In the genomic region with DNA sequence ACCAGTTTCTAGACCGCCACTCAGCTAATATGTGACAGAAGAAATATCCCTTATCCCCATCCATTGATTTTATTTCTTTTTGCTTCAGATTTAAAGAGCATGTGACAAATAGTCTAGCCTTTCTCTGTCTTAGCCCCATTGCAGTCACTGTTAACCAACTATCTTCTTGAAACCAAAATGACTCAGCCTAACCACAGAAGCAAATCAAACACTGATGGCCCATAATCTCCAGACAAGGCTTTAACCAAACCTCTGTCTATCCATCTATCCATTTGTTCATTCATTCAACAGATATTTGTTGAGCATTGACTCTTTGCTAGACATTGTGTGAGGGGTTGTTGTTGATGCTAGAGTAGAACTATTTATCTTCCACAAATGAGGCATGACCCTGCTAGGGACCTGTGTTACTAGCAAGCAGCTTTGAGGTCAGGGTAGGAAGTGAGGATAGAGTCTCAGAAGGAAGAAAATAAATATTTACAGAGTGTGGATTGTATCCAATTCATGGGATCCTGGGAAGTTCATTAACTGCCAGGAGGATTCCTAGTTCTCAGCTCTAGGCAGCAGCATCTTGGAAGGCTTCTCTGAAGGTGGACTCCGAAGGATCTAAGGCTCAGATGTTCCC, we compare ENCODE assay signal across 10 cellular contexts. TPM values are rescaled to one million over a fixed set of nuclear protein-coding genes. Genes with fewer than 3 reads are reported as not detected.
DNase-seq lines count a peak whose midpoint lies in the region; ATAC-seq and TF ChIP-seq lines count a peak whose summit lies in the region.
"Had no signal": no experiment of that assay in that cellular context is flagged by ENCODE, and none has a peak within 500 bp of the region (broad histone marks: within the 10 kb centered on the region; RNA-seq: fewer than 3 reads in every experiment).

No MANE protein-coding gene starts in this region.

- TF ChIP-seq CTCF in GM20000 (IDR thresholded peaks at IDR 0.05; ENCODE audit: extremely low read depth, missing control alignments) (no peak), CD14-positive monocyte (IDR thresholded peaks at IDR 0.05) (no peak), nephron progenitor cell (IDR thresholded peaks at IDR 0.05) (no peak)

- H3K27me3 Mint-ChIP-seq in activated naive CD8-positive, alpha-beta T cell treated with anti-CD3 and anti-CD28 coated beads, Interleukin-2, amount 50 U/mL, for 24 hours: no peaks in the 10 kb centered on the region
- H3K27me3 Mint-ChIP-seq in CD14-positive monocyte (ENCODE audit: low read depth in 3 of 3) (peaks cover 0 to 7% (median 0%) of the 10 kb centered on the region in 3 donors), nephron progenitor cell (ENCODE audit: low read depth, poor library complexity) (no peaks in the 10 kb centered on the region)

- peaks cover 15% of the 10 kb centered on the region for H3K4me1 Mint-ChIP-seq in activated naive CD8-positive, alpha-beta T cell treated with anti-CD3 and anti-CD28 coated beads, Interleukin-2, amount 50 U/mL, for 24 hours
- H3K4me1 Mint-ChIP-seq in CD14-positive monocyte (peaks cover 15% of the 10 kb centered on the region), nephron progenitor cell (peaks cover 5% of the 10 kb centered on the region)
- H3K4me1 Mint-ChIP-seq: WTC11 had no signal

- peak overlapping the region; percentile 10 for H3K4me3 Mint-ChIP-seq in activated naive CD8-positive, alpha-beta T cell treated with anti-CD3 and anti-CD28 coated beads, Interleukin-2, amount 50 U/mL, for 24 hours
- H3K4me3 Mint-ChIP-seq in CD14-positive monocyte (no peak overlapping the region), nephron progenitor cell (no peak overlapping the region)
- H3K4me3 Mint-ChIP-seq: WTC11 had no signal

- peak overlapping the region; percentile 83 for H3K27ac Mint-ChIP-seq in activated naive CD8-positive, alpha-beta T cell treated with anti-CD3 and anti-CD28 coated beads, Interleukin-2, amount 50 U/mL, for 24 hours
- H3K27ac Mint-ChIP-seq in CD14-positive monocyte: peak overlapping the region in 1 of 7 donors; percentile 42
- no peak overlapping the region for H3K27ac Mint-ChIP-seq in nephron progenitor cell
- H3K27ac Mint-ChIP-seq: WTC11 had no signal

- DNase-seq in DMS53 treated with DMSO at 0.1 percent for 48 hours (lab: John Stamatoyannopoulos, UW; ENCODE audit: unreplicated experiment): peak; percentile 32
- peak; percentile 7 for DNase-seq in GM20000 (ENCODE audit: low spot score)
- DNase-seq in activated naive CD8-positive, alpha-beta T cell treated with anti-CD3 and anti-CD28 coated beads, Interleukin-2, amount 50 U/mL, for 24 hours: no peak
- no peak for DNase-seq in CD14-positive monocyte (ENCODE audit: low spot score)
- no peak for DNase-seq in NCI-H1105 treated with DMSO at 0.1 percent for 48 hours (lab: John Stamatoyannopoulos, UW)
- no peak for DNase-seq in nephron progenitor cell
- DNase-seq in KG1 (lab: John Stamatoyannopoulos, UW): no peak
- DNase-seq: DMS79 treated with DMSO at 0.1 percent for 48 hours had no signal

- peaks cover 37% of the 10 kb centered on the region for H3K36me3 Mint-ChIP-seq in activated naive CD8-positive, alpha-beta T cell treated with anti-CD3 and anti-CD28 coated beads, Interleukin-2, amount 50 U/mL, for 24 hours (ENCODE audit: low read depth)
- H3K36me3 Mint-ChIP-seq in CD14-positive monocyte: peaks cover 24 to 29% of the 10 kb centered on the region in 2 donors
- peaks cover 71% of the 10 kb centered on the region for H3K36me3 Mint-ChIP-seq in nephron progenitor cell (ENCODE audit: low read depth)

- intact Hi-C loops in CD14-positive monocyte (cut with micrococcal nuclease): no loop called here

- peak; percentile 96 for ATAC-seq in HG03139 (IDR thresholded peaks at IDR 0.05; ENCODE audit: unreplicated experiment)
- ATAC-seq in activated naive CD8-positive, alpha-beta T cell treated with anti-CD3 and anti-CD28 coated beads, Interleukin-2, amount 50 U/mL, for 24 hours: peak; percentile 91
- ATAC-seq: WTC11 had no signal

- H3K9me3 Mint-ChIP-seq in activated naive CD8-positive, alpha-beta T cell treated with anti-CD3 and anti-CD28 coated beads, Interleukin-2, amount 50 U/mL, for 24 hours: no peaks in the 10 kb centered on the region
- peaks cover 0 to 11% (median 2%) of the 10 kb centered on the region in 7 donors for H3K9me3 Mint-ChIP-seq in CD14-positive monocyte
- H3K9me3 Mint-ChIP-seq in nephron progenitor cell: peaks cover 60% of the 10 kb centered on the region

RNA-seq across cellular contexts. Expression of a gene that starts 22.5 kb away (rescaled TPM):
- 100 to 1,000 TPM; 118 to 163 TPM for polyA plus RNA-seq in CD14-positive monocyte

RNA-seq across cellular contexts. Expression of a gene that starts 22.8 kb away (rescaled TPM):
- 10 to 100 TPM; 64.0 to 80.0 TPM for polyA plus RNA-seq in CD14-positive monocyte

RNA-seq across cellular contexts. Expression of a gene that starts 39.8 kb away (rescaled TPM):
- polyA plus RNA-seq in CD14-positive monocyte: 100 to 1,000 TPM; 833 to 875 TPM

RNA-seq across cellular contexts. Expression of a gene that starts 44.6 kb away (rescaled TPM):
- polyA plus RNA-seq in CD14-positive monocyte: 10 to 100 TPM; 74.1 to 82.9 TPM

RNA-seq across cellular contexts. Expression of a gene that starts 54.7 kb away (rescaled TPM):
- polyA plus RNA-seq in CD14-positive monocyte: under 1 TPM in 1 of 2 donors, not detected in 1; 0.66 TPM

Comparison
In these comparisons a context has a peak if more than half of its experiments do, and no peak if none do; other contexts are left out.
1. DNase-seq: peak in DMS53 treated with DMSO at 0.1 percent for 48 hours (single experiment) and GM20000 (single experiment); none in activated naive CD8-positive, alpha-beta T cell treated with anti-CD3 and anti-CD28 coated beads, Interleukin-2, amount 50 U/mL, for 24 hours (single experiment), CD14-positive monocyte (single experiment), NCI-H1105 treated with DMSO at 0.1 percent for 48 hours (single experiment), nephron progenitor cell (single experiment) and KG1 (single experiment).